ENCODE assay signal across 8 cellular contexts in genomic region chr14:102140027-102140749, GRCh38. TPM values are rescaled to one million over a fixed set of nuclear protein-coding genes. Genes with fewer than 3 reads are reported as not detected.
DNase-seq lines count a peak whose midpoint lies in the region; ATAC-seq lines count a peak whose summit lies in the region.

No MANE protein-coding gene starts in this region.

- H3K4me1 ChIP-seq in HUES6 (ENCODE audit: control insufficient read depth, insufficient read depth, low read length) (peaks cover 17% of the 10 kb centered on the region; the same call in 1 of the 2 replicates), mesenchymal stem cell (ENCODE audit: control insufficient read depth, insufficient read depth, low read depth, low read length) (no peaks in the 10 kb centered on the region)

- peak overlapping the region in 1 of 2 experiments; percentile 61 for H3K14ac ChIP-seq in mesenchymal stem cell (ENCODE audit: low read length in 2 of 2)

- H3K36me3 Mint-ChIP-seq in activated CD4-positive, alpha-beta T cell treated with anti-CD3 and anti-CD28 coated beads, Interleukin-2, amount 10 ng/mL, durations not matched to agents 7 days and 5 days (ENCODE audit: low read depth), result peaks cover 4% of the 10 kb centered on the region

- under 1% methylated on average over 48 of the region's 48 CpGs for WGBS in mesenchymal stem cell

- peak overlapping the region; percentile 99 for H2BK15ac ChIP-seq in mesenchymal stem cell (ENCODE audit: low read depth, poor library complexity, severe bottlenecking)

- H3K36me3 ChIP-seq in HUES6 (ENCODE audit: control insufficient read depth, insufficient read depth, low read length) (no peaks in the 10 kb centered on the region; the same call in 1 of the 2 replicates), mesenchymal stem cell (ENCODE audit: control insufficient read depth in 1 of 2, insufficient read depth in 2 of 2, low read depth in 1 of 2, low read length in 2 of 2) (no peaks in the 10 kb centered on the region)

- H2BK5ac ChIP-seq in mesenchymal stem cell (ENCODE audit: low read depth, low read length, poor library complexity, severe bottlenecking), result peak overlapping the region; percentile 53

- DNase-seq in DMS53 (lab: John Stamatoyannopoulos, UW) (peak; percentile 46), mesenchymal stem cell (peak; percentile 48), SK-N-DZ (ENCODE audit: low spot score) (no peak)
- DNase-seq in activated CD4-positive, alpha-beta T cell treated with anti-CD3 and anti-CD28 coated beads, Interleukin-2, amount 10 ng/mL, durations not matched to agents 7 days and 5 days, result peak; percentile 49
- DNase-seq in effector CD4-positive, alpha-beta T cell, result peak; percentile 10
- DNase-seq in stimulated activated CD8-positive, alpha-beta memory T cell treated with anti-CD3 and anti-CD28 coated beads, Interleukin-4, amount 100 ng/mL, for 48 hours, result peak; percentile 56

- H3K27ac Mint-ChIP-seq in activated CD4-positive, alpha-beta T cell treated with anti-CD3 and anti-CD28 coated beads, Interleukin-2, amount 10 ng/mL, durations not matched to agents 7 days and 5 days, result peak overlapping the region; percentile 96

- peak overlapping the region; percentile 83 for H3K27ac ChIP-seq in HUES6 (ENCODE audit: low read depth, low read length)
- H3K27ac ChIP-seq in mesenchymal stem cell (ENCODE audit: low read length, poor library complexity, severe bottlenecking), result peak overlapping the region; percentile 58

- peak overlapping the region; percentile 73 for H4K91ac ChIP-seq in mesenchymal stem cell (ENCODE audit: low read length)

- peak overlapping the region; percentile 79 for H3K18ac ChIP-seq in mesenchymal stem cell (ENCODE audit: low read depth in 1 of 2, low read length in 2 of 2)

- H3K9me3 ChIP-seq in HUES6 (ENCODE audit: control insufficient read depth, insufficient read depth, low read depth, low read length) (no peaks in the 10 kb centered on the region), mesenchymal stem cell (ENCODE audit: control insufficient read depth, low read length) (no peaks in the 10 kb centered on the region)

- peak; percentile 18 for ATAC-seq in GM21390 (IDR thresholded peaks at IDR 0.05; ENCODE audit: unreplicated experiment)

- H3K4ac ChIP-seq in mesenchymal stem cell (ENCODE audit: low read depth in 1 of 2, low read length in 2 of 2), result peak overlapping the region; percentile 52 to 93

- H3K9me3 Mint-ChIP-seq in activated CD4-positive, alpha-beta T cell treated with anti-CD3 and anti-CD28 coated beads, Interleukin-2, amount 10 ng/mL, durations not matched to agents 7 days and 5 days, result no peaks in the 10 kb centered on the region

- H3K27me3 ChIP-seq in HUES6 (ENCODE audit: control insufficient read depth, insufficient read depth, low read length), result no peaks in the 10 kb centered on the region
- H3K27me3 ChIP-seq in mesenchymal stem cell (ENCODE audit: control insufficient read depth in 1 of 2, insufficient read depth in 1 of 2, low read length in 2 of 2), result no peaks in the 10 kb centered on the region

- CTCF ChIA-PET in activated CD4-positive, alpha-beta T cell treated with anti-CD3 and anti-CD28 coated beads, Interleukin-2, amount 10 ng/mL, durations not matched to agents 7 days and 5 days (lab: Charles Lee), result interaction anchor here (1.0 to 1.3 kb wide), 2 partner anchors 41 to 44 kb away, joined by 3 read pairs; no protein-coding TSS in a partner anchor

- peak overlapping the region; percentile 97 for H3K4me3 Mint-ChIP-seq in activated CD4-positive, alpha-beta T cell treated with anti-CD3 and anti-CD28 coated beads, Interleukin-2, amount 10 ng/mL, durations not matched to agents 7 days and 5 days

- peak overlapping the region; percentile 99 for H3K4me2 ChIP-seq in mesenchymal stem cell (ENCODE audit: low read length, poor library complexity, severe bottlenecking)

- peaks cover 25% of the 10 kb centered on the region for H3K4me1 Mint-ChIP-seq in activated CD4-positive, alpha-beta T cell treated with anti-CD3 and anti-CD28 coated beads, Interleukin-2, amount 10 ng/mL, durations not matched to agents 7 days and 5 days

- no peaks in the 10 kb centered on the region for H3K27me3 Mint-ChIP-seq in activated CD4-positive, alpha-beta T cell treated with anti-CD3 and anti-CD28 coated beads, Interleukin-2, amount 10 ng/mL, durations not matched to agents 7 days and 5 days

- peaks cover 8% of the 10 kb centered on the region for H3K79me1 ChIP-seq in mesenchymal stem cell (replicated peaks; ENCODE audit: low read length, poor library complexity, severe bottlenecking)

- peak overlapping the region; percentile 99 for H3K9ac ChIP-seq in HUES6 (ENCODE audit: low read length)
- H3K9ac ChIP-seq in mesenchymal stem cell (ENCODE audit: low read length), result peak overlapping the region; percentile 99

- peak overlapping the region; percentile 89 for H4K8ac ChIP-seq in mesenchymal stem cell (ENCODE audit: low read length)

- H2BK120ac ChIP-seq in mesenchymal stem cell (ENCODE audit: low read depth, low read length), result peak overlapping the region; percentile 66

- H3K4me3 ChIP-seq in HUES6 (ENCODE audit: low read depth, low read length), result peak overlapping the region; percentile 99
- H3K4me3 ChIP-seq in mesenchymal stem cell (ENCODE audit: insufficient read depth in 1 of 2, low read depth in 1 of 2, low read length in 2 of 2), result peak overlapping the region; percentile 97 to 100

- H2BK12ac ChIP-seq in mesenchymal stem cell (ENCODE audit: low read length in 2 of 2), result no peak overlapping the region

- H2AK5ac ChIP-seq in mesenchymal stem cell (ENCODE audit: low read length, severe bottlenecking), result no peak overlapping the region

- peak overlapping the region in 1 of 2 experiments; percentile 90 for H3K23ac ChIP-seq in mesenchymal stem cell (ENCODE audit: low read length in 2 of 2)

- POLR2A ChIA-PET in activated CD4-positive, alpha-beta T cell treated with anti-CD3 and anti-CD28 coated beads, Interleukin-2, amount 10 ng/mL, durations not matched to agents 7 days and 5 days (lab: Charles Lee), result no interaction called here

- H2AFZ ChIP-seq in mesenchymal stem cell (ENCODE audit: low read depth, low read length), result peak overlapping the region; percentile 79

RNA-seq across cellular contexts. Expression of gene WDR20, which starts 0.5 kb away (rescaled TPM):
- 10 to 100 TPM; 24.7 to 35.7 TPM for total RNA-seq in activated CD4-positive, alpha-beta T cell treated with anti-CD3 and anti-CD28 coated beads, Interleukin-2, amount 10 ng/mL, durations not matched to agents 7 days and 5 days
- polyA plus RNA-seq in mesenchymal stem cell (2013, experiment 1 of 2), result 12.6 TPM
- 12.4 TPM for polyA plus RNA-seq in mesenchymal stem cell (2013, experiment 2 of 2)
- polyA plus RNA-seq in SK-N-DZ (2014; cell fraction: cytosol; rRNA removed), result 7.9 and 10.4 TPM in 2 replicates
- polyA plus RNA-seq in SK-N-DZ (2014; cell fraction: nucleus; rRNA removed), result 5.5 and 11.2 TPM in 2 replicates

RNA-seq across cellular contexts. Expression of gene HSP90AA1, which starts 53.3 kb away (rescaled TPM):
- 100 to 1,000 TPM; 527 to 575 TPM for total RNA-seq in activated CD4-positive, alpha-beta T cell treated with anti-CD3 and anti-CD28 coated beads, Interleukin-2, amount 10 ng/mL, durations not matched to agents 7 days and 5 days
- 430 TPM for polyA plus RNA-seq in mesenchymal stem cell (2013, experiment 1 of 2)
- 432 TPM for polyA plus RNA-seq in mesenchymal stem cell (2013, experiment 2 of 2)
- polyA plus RNA-seq in SK-N-DZ (2014; cell fraction: cytosol; rRNA removed), result 134 and 201 TPM in 2 replicates
- 122 and 173 TPM in 2 replicates for polyA plus RNA-seq in SK-N-DZ (2014; cell fraction: nucleus; rRNA removed)
